ENCODE assay signal across 24 cellular contexts in genomic region chr3:33467786-33468185, GRCh38. TPM values are rescaled to one million over a fixed set of nuclear protein-coding genes. Genes with fewer than 3 reads are reported as not detected.
A peak's percentile ranks its signal among the peaks of the same experiment; 100 is the strongest.
DNase-seq lines count a peak whose midpoint lies in the region; ATAC-seq, FAIRE-seq and TF ChIP-seq lines count a peak whose summit lies in the region.
"Had no signal": no experiment of that assay in that cellular context is flagged by ENCODE, and none has a peak within 500 bp of the region (broad histone marks: within the 10 kb centered on the region; RNA-seq: fewer than 3 reads in every experiment).

No MANE protein-coding gene starts in this region.

- H3K14ac ChIP-seq in H1 (ENCODE audit: insufficient read length): no peak overlapping the region

- peak overlapping the region; percentile 39 for H2BK120ac ChIP-seq in H1 (replicated peaks; ENCODE audit: low read depth, low read length)

- no peak overlapping the region for H4K5ac ChIP-seq in H1 (ENCODE audit: insufficient read length, low read depth, low read length)

- H2BK5ac ChIP-seq in H1 (ENCODE audit: low read depth, low read length): peak overlapping the region; percentile 37; the same call in 1 of the 2 replicates

- TF ChIP-seq CTCF in RWPE1 (conservative IDR thresholded peaks at IDR 0.05; ENCODE audit: low read depth): no peak
- TF ChIP-seq CTCF in H1 (IDR thresholded peaks at IDR 0.05; ENCODE audit: control extremely low read depth in 1 of 3, insufficient read depth in 1 of 3, low read depth in 1 of 3, low read length in 3 of 3): no peak

- 0 out of 20 replicates have a peak overlapping the region, but pooled peaks of 1 of the 10 experiments have one; percentile 7 for H3K4me3 ChIP-seq in BLaER1 treated with 17β-estradiol and CSF1 and Interleukin-3, amounts not matched to agents 10 nM and 100 nM
- H3K4me3 ChIP-seq in H1 (ENCODE audit: extremely low read depth in 1 of 4, insufficient read depth in 2 of 4, low read depth in 3 of 4, low read length in 4 of 4): no peak overlapping the region
- H3K4me3 ChIP-seq: body of pancreas, colonic mucosa, heart left ventricle, left lung had no signal

- H3K56ac ChIP-seq in H1 (replicated peaks; ENCODE audit: insufficient read length, low read depth, low read length): no peak overlapping the region

- H3K27me3 Mint-ChIP-seq in activated CD4-positive, alpha-beta T cell treated with anti-CD3 and anti-CD28 coated beads, Interleukin-2, amount 10 ng/mL, durations not matched to agents 7 days and 5 days: no peaks in the 10 kb centered on the region
- H3K27me3 Mint-ChIP-seq: IgD-negative memory B cell; natural killer cell treated with Interleukin-12 subunit alpha and Interleukin-12 subunit beta and Interleukin-15 and Interleukin-18, amount 100 ng/mL, for 72 hours had no signal

- no peak overlapping the region for H2BK12ac ChIP-seq in H1 (ENCODE audit: low read depth, low read length)

- H3K4me1 Mint-ChIP-seq in activated CD4-positive, alpha-beta T cell treated with anti-CD3 and anti-CD28 coated beads, Interleukin-2, amount 10 ng/mL, durations not matched to agents 7 days and 5 days: no peaks in the 10 kb centered on the region
- H3K4me1 Mint-ChIP-seq: IgD-negative memory B cell had no signal

- H3K4me1 ChIP-seq in BLaER1 treated with 17β-estradiol and CSF1 and Interleukin-3, amounts not matched to agents 10 nM and 100 nM: no peaks in the 10 kb centered on the region
- H3K4me1 ChIP-seq in H1 (replicated peaks in 1 of 4; ENCODE audit: control insufficient read depth in 3 of 4, insufficient read depth in 4 of 4, low read length in 3 of 4): peaks cover 0 to 5% (median 2%) of the 10 kb centered on the region in 4 experiments; a peak in 2 of 7 replicates
- H3K4me1 ChIP-seq: BE2C, body of pancreas, colonic mucosa, heart left ventricle, left lung had no signal

- no peak for TF ChIP-seq RAD21 in H1 (IDR thresholded peaks at IDR 0.05 in 1 of 2, conservative IDR thresholded peaks at IDR 0.05 in 1 of 2; ENCODE audit: low read depth in 2 of 2, low read length in 2 of 2)

- no peak overlapping the region for H3K27ac Mint-ChIP-seq in activated CD4-positive, alpha-beta T cell treated with anti-CD3 and anti-CD28 coated beads, Interleukin-2, amount 10 ng/mL, durations not matched to agents 7 days and 5 days
- H3K27ac Mint-ChIP-seq: IgD-negative memory B cell; natural killer cell treated with Interleukin-12 subunit alpha and Interleukin-12 subunit beta and Interleukin-15 and Interleukin-18, amount 100 ng/mL, for 72 hours had no signal

- H3K4me2 ChIP-seq in BLaER1 treated with 17β-estradiol and CSF1 and Interleukin-3, amounts not matched to agents 10 nM and 100 nM: no peak overlapping the region
- no peak overlapping the region for H3K4me2 ChIP-seq in H1 (ENCODE audit: insufficient read depth in 1 of 2, low read depth in 2 of 2, low read length in 2 of 2)

- DNase-seq in RWPE1 (ENCODE audit: low spot score) (no peak), H1 (ENCODE audit: low read depth in 1 of 2, low spot score in 2 of 2) (no peak), iris pigment epithelial cell (ENCODE audit: low read depth) (peak; percentile 26)
- DNase-seq in activated CD8-positive, alpha-beta memory T cell treated with anti-CD3 and anti-CD28 coated beads, Interleukin-2, amount 50 U/mL, for 4 hours: no peak
- no peak for DNase-seq in activated CD4-positive, alpha-beta T cell treated with anti-CD3 and anti-CD28 coated beads, Interleukin-2, amount 10 ng/mL, durations not matched to agents 7 days and 5 days
- DNase-seq: activated effector memory CD4-positive, alpha-beta T cell treated with Interleukin-2 at 50 U/mL for 16 hours; BE2C; body of pancreas; colonic mucosa; COR-L47; DMS79; heart left ventricle; left lung; NCI-H1417; NCI-H446 treated with DMSO at 0.1 percent for 48 hours; posterior cingulate gyrus; stimulated activated naive CD8-positive, alpha-beta T cell treated with anti-CD3 and anti-CD28 coated beads, Interleukin-15, Interleukin-2, amounts not matched to agents 100 U/mL and 50 U/mL, for 24 hours had no signal

- H3K18ac ChIP-seq in H1 (ENCODE audit: extremely low read depth, low read length): no peak overlapping the region

- peak overlapping the region; percentile 48; the same call in 1 of the 2 replicates for H2BK20ac ChIP-seq in H1 (ENCODE audit: low read length)

- no peak overlapping the region for H4K8ac ChIP-seq in H1 (ENCODE audit: extremely low read depth, insufficient read depth, low read length)

- no peak overlapping the region for H3K23ac ChIP-seq in H1 (ENCODE audit: insufficient read length)

- H2AK5ac ChIP-seq in H1 (ENCODE audit: low read depth, low read length): no peak overlapping the region

- H3K4me3 Mint-ChIP-seq in activated CD4-positive, alpha-beta T cell treated with anti-CD3 and anti-CD28 coated beads, Interleukin-2, amount 10 ng/mL, durations not matched to agents 7 days and 5 days: no peak overlapping the region
- H3K4me3 Mint-ChIP-seq: natural killer cell treated with Interleukin-12 subunit alpha and Interleukin-12 subunit beta and Interleukin-15 and Interleukin-18, amount 100 ng/mL, for 72 hours had no signal

- H3K9ac ChIP-seq in BLaER1 treated with 17β-estradiol and CSF1 and Interleukin-3, amounts not matched to agents 10 nM and 100 nM: no peak overlapping the region
- no peak overlapping the region for H3K9ac ChIP-seq in H1 (replicated peaks in 1 of 4; ENCODE audit: extremely low read depth in 1 of 4, low read depth in 3 of 4, low read length in 3 of 4)

- POLR2A ChIA-PET in RWPE1 (lab: Yijun Ruan, JAX; ENCODE audit: low non-redundant PET): no interaction called here
- POLR2A ChIA-PET in H1 (lab: Charles Lee; ENCODE audit: partially characterized antibody): no interaction called here
- POLR2A ChIA-PET in activated CD4-positive, alpha-beta T cell treated with anti-CD3 and anti-CD28 coated beads, Interleukin-2, amount 10 ng/mL, durations not matched to agents 7 days and 5 days (lab: Charles Lee): no interaction called here

- H3K36me3 Mint-ChIP-seq in activated CD4-positive, alpha-beta T cell treated with anti-CD3 and anti-CD28 coated beads, Interleukin-2, amount 10 ng/mL, durations not matched to agents 7 days and 5 days (ENCODE audit: low read depth): peaks cover 5% of the 10 kb centered on the region
- H3K36me3 Mint-ChIP-seq: natural killer cell treated with Interleukin-12 subunit alpha and Interleukin-12 subunit beta and Interleukin-15 and Interleukin-18, amount 100 ng/mL, for 72 hours had no signal

- peaks cover 6% of the 10 kb centered on the region for H3K9me3 Mint-ChIP-seq in activated CD4-positive, alpha-beta T cell treated with anti-CD3 and anti-CD28 coated beads, Interleukin-2, amount 10 ng/mL, durations not matched to agents 7 days and 5 days

- H3K9me3 ChIP-seq in BLaER1 treated with 17β-estradiol and CSF1 and Interleukin-3, amounts not matched to agents 10 nM and 100 nM (replicated peaks in 1 of 11): peaks cover 21 to 33% (median 29%) of the 10 kb centered on the region in 11 experiments
- H3K9me3 ChIP-seq in H1 (ENCODE audit: insufficient read depth in 2 of 2, low read depth in 1 of 2, low read length in 1 of 2): peaks cover 0 to 5% of the 10 kb centered on the region in 2 experiments; a peak in 1 of 4 replicates
- H3K9me3 ChIP-seq: BE2C, body of pancreas, colonic mucosa had no signal

- WGBS in H1 (ENCODE audit: extremely low coverage in 1 of 2, insufficient coverage in 1 of 2, insufficient read length in 1 of 2, insufficient replicate concordance in 2 of 2, low coverage in 1 of 2, low lambda C conversion rate in 2 of 2, missing lambda C conversion rate in 1 of 2), 2 experiments: 98% methylated on average over 3 of the region's 3 CpGs; no CpG with 5 or more reads in 1 of the 2 experiments

- no peaks in the 10 kb centered on the region for H3K23me2 ChIP-seq in H1 (ENCODE audit: low read depth, low read length)

- CTCF ChIA-PET in RWPE1 (lab: Yijun Ruan, JAX): interaction anchor here (0.5 kb wide), 1 partner anchor 324 kb away, joined by 3 read pairs; no protein-coding TSS in a partner anchor
- CTCF ChIA-PET in H1 (lab: Charles Lee; ENCODE audit: partially characterized antibody): interaction anchor here (1.6 kb wide), 1 partner anchor 11 kb away, joined by 6 read pairs; no protein-coding TSS in a partner anchor
- CTCF ChIA-PET in activated CD4-positive, alpha-beta T cell treated with anti-CD3 and anti-CD28 coated beads, Interleukin-2, amount 10 ng/mL, durations not matched to agents 7 days and 5 days (lab: Charles Lee): interaction anchor here (0.8 kb wide), 1 partner anchor 10 kb away, joined by 3 read pairs; no protein-coding TSS in a partner anchor

- H4K91ac ChIP-seq in H1 (replicated peaks; ENCODE audit: insufficient read length, low read length): peak overlapping the region; percentile 65

- H3K4ac ChIP-seq in H1 (replicated peaks; ENCODE audit: insufficient read length, low read depth, low read length): no peak overlapping the region

- no peak for FAIRE-seq in H1 (lab: Jason Lieb, UNC)

- H3K27me3 ChIP-seq in BLaER1 treated with 17β-estradiol and CSF1 and Interleukin-3, amounts not matched to agents 10 nM and 100 nM: no peaks in the 10 kb centered on the region
- no peaks in the 10 kb centered on the region for H3K27me3 ChIP-seq in H1 (replicated peaks in 1 of 4; ENCODE audit: control insufficient read depth in 3 of 4, extremely low read depth in 1 of 4, insufficient read depth in 3 of 4, low read length in 3 of 4)
- H3K27me3 ChIP-seq: BE2C, body of pancreas, colonic mucosa, heart left ventricle, left lung had no signal

- no peak overlapping the region for H2AFZ ChIP-seq in H1 (ENCODE audit: low read length)

- no peaks in the 10 kb centered on the region for H3K79me2 ChIP-seq in H1 (ENCODE audit: control insufficient read depth in 1 of 2, insufficient read depth in 2 of 2, low read length in 2 of 2)

- peak overlapping the region in 8 of 11 experiments; percentile 14 to 59 (median 43); a peak in 13 of 22 replicates for H3K27ac ChIP-seq in BLaER1 treated with 17β-estradiol and CSF1 and Interleukin-3, amounts not matched to agents 10 nM and 100 nM
- H3K27ac ChIP-seq in RWPE1 (peak overlapping the region; percentile 26; the same call in 1 of the 2 replicates), H1 (ENCODE audit: low read depth, low read length) (peak overlapping the region; percentile 45; the same call in 1 of the 2 replicates)
- H3K27ac ChIP-seq: body of pancreas, colonic mucosa, heart left ventricle, left lung had no signal

- no peaks in the 10 kb centered on the region for H4K20me1 ChIP-seq in BLaER1 treated with 17β-estradiol and CSF1 and Interleukin-3, amounts not matched to agents 10 nM and 100 nM
- H4K20me1 ChIP-seq in H1 (replicated peaks in 1 of 2; ENCODE audit: control insufficient read depth in 1 of 2, insufficient read depth in 2 of 2, low read length in 2 of 2): no peaks in the 10 kb centered on the region

- ATAC-seq in HG03342 (IDR thresholded peaks at IDR 0.05; ENCODE audit: unreplicated experiment) (no peak), HG03196 (IDR thresholded peaks at IDR 0.05; ENCODE audit: unreplicated experiment) (no peak)
- ATAC-seq: body of pancreas; heart left ventricle; left lung; natural killer cell treated with Interleukin-12 subunit alpha and Interleukin-12 subunit beta and Interleukin-15 and Interleukin-18, amount 100 ng/mL, for 72 hours; sciatic nerve; SK-N-SH treated with all-trans-retinoic acid at 6 μM for 48 hours; stimulated activated naive CD8-positive, alpha-beta T cell treated with anti-CD3 and anti-CD28 coated beads, Interleukin-15, Interleukin-2, amounts not matched to agents 100 U/mL and 50 U/mL, for 24 hours had no signal

- no peak for TF ChIP-seq EP300 in H1 (IDR thresholded peaks at IDR 0.05; ENCODE audit: borderline replicate concordance in 1 of 2, low read depth in 2 of 2, low read length in 2 of 2)

- TF ChIP-seq POLR2A in H1 (IDR thresholded peaks at IDR 0.05; ENCODE audit: control extremely low read depth in 1 of 2, low read depth in 2 of 2, low read length in 2 of 2): no peak

- no peaks in the 10 kb centered on the region for H3K79me1 ChIP-seq in H1 (ENCODE audit: low read depth, low read length)

- peaks cover 0 to 17% (median 9%) of the 10 kb centered on the region in 11 experiments; a peak in 7 of 22 replicates for H3K36me3 ChIP-seq in BLaER1 treated with 17β-estradiol and CSF1 and Interleukin-3, amounts not matched to agents 10 nM and 100 nM
- H3K36me3 ChIP-seq in H1 (ENCODE audit: control insufficient read depth in 2 of 4, insufficient read depth in 4 of 4, low read length in 3 of 4): no peaks in the 10 kb centered on the region
- H3K36me3 ChIP-seq: BE2C, colonic mucosa, heart left ventricle, left lung had no signal

- no peak overlapping the region for H2BK15ac ChIP-seq in H1 (ENCODE audit: low read length)

RNA-seq across cellular contexts. Expression of gene UBP1, which starts 27.6 kb away (rescaled TPM):
- total RNA-seq in H1 (2021; fragmentation: NEBNext Ultra II Directional; extraction: Animal tissue kit (Norgen Biotek cat#: 25700)): 64.5 and 71.9 TPM in 2 replicates
- polyA plus RNA-seq in H1 (2011; rRNA removed): 41.4 and 47.3 TPM in 2 replicates
- polyA plus RNA-seq in H1 (2011; cell fraction: cytosol; rRNA removed): 71.8 TPM
- 165 TPM for polyA plus RNA-seq in H1 (2011; cell fraction: nucleus; rRNA removed)
- polyA plus RNA-seq in H1 (2012, experiment 1 of 2): 54.7 to 73.7 TPM (median 62.4 TPM) in 4 replicates
- 7.3 TPM for polyA plus RNA-seq in H1 (2012, experiment 2 of 2)
- polyA plus RNA-seq in H1 (2013, experiment 1 of 2): 68.1 TPM
- polyA plus RNA-seq in H1 (2013, experiment 2 of 2): 61.2 TPM
- 92.7 and 99.5 TPM in 2 replicates for polyA minus RNA-seq in H1 (2011; rRNA and poly(A)+ RNA removed)
- polyA minus RNA-seq in H1 (2011; cell fraction: cytosol; rRNA and poly(A)+ RNA removed): 58.2 TPM
- 124 TPM for polyA minus RNA-seq in H1 (2011; cell fraction: nucleus; rRNA and poly(A)+ RNA removed)
- total RNA-seq in activated CD4-positive, alpha-beta T cell treated with anti-CD3 and anti-CD28 coated beads, Interleukin-2, amount 10 ng/mL, durations not matched to agents 7 days and 5 days: 10 to 100 TPM; 63.2 to 76.3 TPM
